ENCODE assay signal across 23 cellular contexts in the genomic region with DNA sequence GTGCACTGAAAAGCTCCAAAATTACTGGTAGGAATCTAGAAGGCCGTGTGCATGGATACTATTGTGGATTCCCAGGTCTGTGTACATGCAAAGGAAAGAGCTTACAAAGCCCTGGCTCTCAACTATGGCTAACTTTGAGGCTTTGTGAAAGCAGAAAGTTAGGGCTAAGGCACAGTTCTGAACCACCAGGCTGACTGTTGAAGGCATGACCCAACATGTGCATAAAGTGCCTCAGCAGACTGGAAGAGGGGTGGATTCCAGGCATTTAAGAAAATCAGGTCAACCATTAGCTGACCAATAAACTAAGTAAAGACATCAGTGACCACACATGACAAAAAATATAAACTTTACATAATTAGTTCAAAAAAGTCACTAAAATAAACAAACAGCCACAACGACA.
A peak's percentile ranks its signal among the peaks of the same experiment; 100 is the strongest.
DNase-seq lines count a peak whose midpoint lies in the region; ATAC-seq, FAIRE-seq and TF ChIP-seq lines count a peak whose summit lies in the region.
"Had no signal": no experiment of that assay in that cellular context is flagged by ENCODE, and none has a peak within 500 bp of the region (broad histone marks: within the 10 kb centered on the region; RNA-seq: fewer than 3 reads in every experiment).

No MANE protein-coding gene starts in this region.

- peak overlapping the region; percentile 17; the same call in 1 of the 2 replicates for H3K27ac ChIP-seq in HUES64 (ENCODE audit: low read depth, low read length)
- H3K27ac ChIP-seq in K562 (ENCODE audit: extremely low read depth, low read depth, low read length) = peak overlapping the region; percentile 47; the same call in 2 of the 3 replicates
- peak overlapping the region; percentile 10 for H3K27ac ChIP-seq in iPS-18a (ENCODE audit: low read length)
- H3K27ac ChIP-seq: gastrocnemius medialis, HL-60, parathyroid adenoma, uterus had no signal

- H3K9me3 ChIP-seq in HUES64 (ENCODE audit: insufficient read depth, low read depth, low read length) (peaks cover 13% of the 10 kb centered on the region; the same call in 1 of the 2 replicates), K562 (replicated peaks; ENCODE audit: control insufficient read depth, insufficient read depth, low read depth, low read length) (peaks cover 19% of the 10 kb centered on the region), iPS-18a (ENCODE audit: control insufficient read depth, low read depth, low read length) (no peaks in the 10 kb centered on the region)
- H3K9me3 ChIP-seq: gastrocnemius medialis had no signal

- no peak overlapping the region for H3K9ac ChIP-seq in HUES64 (ENCODE audit: low read depth, low read length)
- no peak overlapping the region for H3K9ac ChIP-seq in K562 (ENCODE audit: insufficient read depth in 1 of 2, low read depth in 2 of 2, low read length in 2 of 2)
- H3K9ac ChIP-seq in iPS-18a (ENCODE audit: low read length) = no peak overlapping the region
- H3K9ac ChIP-seq: parathyroid adenoma had no signal

- H3K27me3 Mint-ChIP-seq in progenitor cell of endocrine pancreas = no peaks in the 10 kb centered on the region
- H3K27me3 Mint-ChIP-seq: activated CD8-positive, alpha-beta T cell treated with anti-CD3 and anti-CD28 coated beads for 36 hours; CD4-positive, CD25-positive, alpha-beta regulatory T cell; central memory CD8-positive, alpha-beta T cell; naive thymus-derived CD4-positive, alpha-beta T cell had no signal

- in situ Hi-C loops in K562 (cut with MboI) = no loop called here

- FAIRE-seq in K562 (lab: Jason Lieb, UNC) (no peak), H54 (lab: Jason Lieb, UNC) (no peak)

- TF ChIP-seq POLR2A in K562 (conservative IDR thresholded peaks at IDR 0.05) (no peak), H54 (IDR thresholded peaks at IDR 0.05; ENCODE audit: low read depth, low read length) (no peak)

- no peaks in the 10 kb centered on the region for H3K9me1 ChIP-seq in K562 (ENCODE audit: control insufficient read depth, insufficient read depth, low read length)

- H3K4me3 Mint-ChIP-seq in progenitor cell of endocrine pancreas (ENCODE audit: low read depth) = no peak overlapping the region
- H3K4me3 Mint-ChIP-seq: activated CD8-positive, alpha-beta T cell treated with anti-CD3 and anti-CD28 coated beads for 36 hours; CD4-positive, CD25-positive, alpha-beta regulatory T cell; central memory CD8-positive, alpha-beta T cell; naive thymus-derived CD4-positive, alpha-beta T cell had no signal

- POLR2A ChIA-PET in K562 (lab: Yijun Ruan, JAX) = interaction anchor here (0.6 to 1.9 kb wide), 3 partner anchors 10 to 20 kb away, joined by 3 to 11 read pairs (median 4); no protein-coding TSS in a partner anchor

- H3K9me3 Mint-ChIP-seq in progenitor cell of endocrine pancreas (ENCODE audit: low read depth) = peaks cover 19% of the 10 kb centered on the region

- no peaks in the 10 kb centered on the region for H3K27me3 ChIP-seq in HUES64 (ENCODE audit: insufficient read depth, low read length)
- H3K27me3 ChIP-seq in K562 (ENCODE audit: control insufficient read depth in 2 of 2, insufficient read depth in 2 of 2, low read length in 2 of 2) = no peaks in the 10 kb centered on the region
- no peaks in the 10 kb centered on the region for H3K27me3 ChIP-seq in iPS-18a (ENCODE audit: control insufficient read depth, insufficient read depth, low read length)
- H3K27me3 ChIP-seq: gastrocnemius medialis, uterus had no signal

- TF ChIP-seq EP300 in K562 (IDR thresholded peaks at IDR 0.05; ENCODE audit: low read length) = no peak

- peaks cover 17% of the 10 kb centered on the region; the same call in 1 of the 3 replicates for H3K79me2 ChIP-seq in K562 (ENCODE audit: control insufficient read depth, insufficient read depth, low read length)
- H3K79me2 ChIP-seq: parathyroid adenoma had no signal

- peak overlapping the region; percentile 87 for H3K27ac Mint-ChIP-seq in progenitor cell of endocrine pancreas
- H3K27ac Mint-ChIP-seq: activated CD8-positive, alpha-beta T cell treated with anti-CD3 and anti-CD28 coated beads for 36 hours; CD4-positive, CD25-positive, alpha-beta regulatory T cell; naive thymus-derived CD4-positive, alpha-beta T cell had no signal

- peaks cover 38% of the 10 kb centered on the region for H3K36me3 Mint-ChIP-seq in progenitor cell of endocrine pancreas (ENCODE audit: insufficient read depth)

- H3K4me2 ChIP-seq in K562 (ENCODE audit: insufficient read depth, low read length) = no peak overlapping the region

- no peak for DNase-seq in K562 (ENCODE audit: extremely low read depth in 1 of 4, low spot score in 3 of 4)
- no peak for DNase-seq in progenitor cell of endocrine pancreas (ENCODE audit: low spot score, unreplicated experiment)
- no peak for DNase-seq in amygdala (lab: John Stamatoyannopoulos, UW)
- no peak for DNase-seq in H54 (ENCODE audit: insufficient read length, low spot score)
- DNase-seq in stimulated activated naive CD8-positive, alpha-beta T cell treated with anti-CD3 and anti-CD28 coated beads, Interleukin-15, Interleukin-2, amounts not matched to agents 100 U/mL and 50 U/mL, for 24 hours = no peak
- DNase-seq: activated CD4-positive, CD25-positive, alpha-beta regulatory T cell treated with anti-CD3 and anti-CD28 coated beads, Interleukin-2, amount 50 U/mL, for 72 hours; activated CD8-positive, alpha-beta T cell treated with anti-CD3 and anti-CD28 coated beads for 36 hours; activated effector memory CD4-positive, alpha-beta T cell treated with anti-CD3 and anti-CD28 coated beads, Interleukin-2, amount 50 U/mL, for 16 hours; activated T-cell treated with anti-CD3 and anti-CD28 coated beads for 4 hours; CD4-positive, CD25-positive, alpha-beta regulatory T cell; gastrocnemius medialis; GOT3; hippocampal formation; naive thymus-derived CD4-positive, alpha-beta T cell; NCI-H1694; SHP77 treated with DMSO at 0.1 percent for 48 hours; substantia nigra; uterus had no signal

- intact Hi-C loops in K562 (cut with micrococcal nuclease) = no loop called here

- no peak for TF ChIP-seq RAD21 in K562 (CRISPR knock-in tag; conservative IDR thresholded peaks at IDR 0.05 in 1 of 2, IDR thresholded peaks at IDR 0.05 in 1 of 2)

- no peaks in the 10 kb centered on the region for H4K20me1 ChIP-seq in K562 (replicated peaks; ENCODE audit: control insufficient read depth, insufficient read depth, low read length)

- CTCF ChIA-PET in K562 (lab: Yijun Ruan, JAX; ENCODE audit: low intra/inter-chr PET ratio) = no interaction called here

- peaks cover 20% of the 10 kb centered on the region for H3K36me3 ChIP-seq in HUES64 (ENCODE audit: insufficient read depth, low read length)
- H3K36me3 ChIP-seq in K562 (ENCODE audit: control insufficient read depth, insufficient read depth, low read length) = peaks cover 87% of the 10 kb centered on the region
- H3K36me3 ChIP-seq in iPS-18a (ENCODE audit: control insufficient read depth, low read depth, low read length) = peaks cover 5% of the 10 kb centered on the region
- H3K36me3 ChIP-seq: uterus had no signal

- BruUV-seq in K562 (replicated peaks; lab: Mats Ljungman, UMichigan) = no TSS peak

- TF ChIP-seq CTCF in K562 (IDR thresholded peaks at IDR 0.05 in 2 of 3, conservative IDR thresholded peaks at IDR 0.05 in 1 of 3; ENCODE audit: insufficient read depth in 2 of 3, low read depth in 1 of 3, low read length in 3 of 3) (no peak), progenitor cell of endocrine pancreas (IDR thresholded peaks at IDR 0.05; ENCODE audit: unreplicated experiment) (no peak)

- H2AFZ ChIP-seq in K562 (ENCODE audit: low read depth, low read length) = no peak overlapping the region
- H2AFZ ChIP-seq: parathyroid adenoma had no signal

- peaks cover 40% of the 10 kb centered on the region for H3K4me1 Mint-ChIP-seq in progenitor cell of endocrine pancreas (ENCODE audit: low read depth)
- H3K4me1 Mint-ChIP-seq: central memory CD8-positive, alpha-beta T cell had no signal

- ATAC-seq in K562 = peak; percentile 32
- ATAC-seq in stimulated activated naive CD8-positive, alpha-beta T cell treated with anti-CD3 and anti-CD28 coated beads, Interleukin-15, Interleukin-2, amounts not matched to agents 100 U/mL and 50 U/mL, for 24 hours = no peak
- ATAC-seq: activated CD8-positive, alpha-beta T cell treated with anti-CD3 and anti-CD28 coated beads for 36 hours; gastrocnemius medialis; naive thymus-derived CD4-positive, alpha-beta T cell had no signal

- H3K4me1 ChIP-seq in HUES64 (ENCODE audit: insufficient read depth, low read length) (peaks cover 14% of the 10 kb centered on the region), K562 (replicated peaks in 1 of 2; ENCODE audit: control insufficient read depth in 2 of 2, insufficient read depth in 2 of 2, low read length in 2 of 2) (peaks cover 0 to 7% of the 10 kb centered on the region in 2 experiments; a peak in 1 of 5 replicates), iPS-18a (ENCODE audit: control insufficient read depth, low read depth, low read length) (peaks cover 14% of the 10 kb centered on the region)
- H3K4me1 ChIP-seq: gastrocnemius medialis, parathyroid adenoma, uterus had no signal

- H3K4me3 ChIP-seq in HUES64 (ENCODE audit: low read length) = no peak overlapping the region
- H3K4me3 ChIP-seq in K562 = no peak overlapping the region
- no peak overlapping the region for H3K4me3 ChIP-seq in iPS-18a (ENCODE audit: low read length)
- H3K4me3 ChIP-seq: gastrocnemius medialis, uterus had no signal

- WGBS in HUES64 = 81% methylated on average over 2 of the region's 2 CpGs
- WGBS in K562 (ENCODE audit: insufficient coverage, low coverage, missing lambda C conversion rate) = 89% methylated on average over 2 of the region's 2 CpGs

TF ChIP-seq in K562, 482 proteins besides CTCF, POLR2A, EP300 and RAD21 (continues in another document):
- TF ChIP-seq U2AF2 (optimal IDR thresholded peaks at IDR 0.05; ENCODE audit: low read depth, low read length) = no peak
- no peak for TF ChIP-seq E2F5 (CRISPR knock-in tag; IDR thresholded peaks at IDR 0.05)
- no peak for TF ChIP-seq ZBED1 (IDR thresholded peaks at IDR 0.05)
